ENCODE assay signal across 3 cellular contexts in the genomic region with DNA sequence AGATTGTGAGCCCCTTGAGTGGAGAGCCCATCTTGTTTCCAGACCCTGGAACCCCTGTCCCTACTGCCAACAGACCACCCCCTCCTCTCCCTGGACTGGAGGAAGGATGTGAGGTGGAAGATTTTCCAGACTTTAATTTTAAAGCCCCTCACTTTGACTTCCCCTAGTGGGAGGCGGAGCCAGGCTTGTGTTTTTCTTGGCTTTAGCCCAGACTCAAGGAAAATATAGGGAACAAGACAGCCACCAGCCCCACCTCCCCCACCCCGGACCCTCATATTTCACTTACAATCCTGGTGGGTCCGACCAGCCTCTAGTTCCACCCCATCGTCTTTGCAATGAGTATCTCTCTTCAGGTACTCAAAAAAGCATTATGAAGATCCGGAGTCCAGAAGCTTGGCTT.
TF ChIP-seq lines count a peak whose summit lies in the region.

No MANE protein-coding gene starts in this region.

TF ChIP-seq in GM23338, 12 proteins besides CTCF, POLR2A, EP300 and RAD21 (continues in another document):
- TF ChIP-seq, protein P1, sequence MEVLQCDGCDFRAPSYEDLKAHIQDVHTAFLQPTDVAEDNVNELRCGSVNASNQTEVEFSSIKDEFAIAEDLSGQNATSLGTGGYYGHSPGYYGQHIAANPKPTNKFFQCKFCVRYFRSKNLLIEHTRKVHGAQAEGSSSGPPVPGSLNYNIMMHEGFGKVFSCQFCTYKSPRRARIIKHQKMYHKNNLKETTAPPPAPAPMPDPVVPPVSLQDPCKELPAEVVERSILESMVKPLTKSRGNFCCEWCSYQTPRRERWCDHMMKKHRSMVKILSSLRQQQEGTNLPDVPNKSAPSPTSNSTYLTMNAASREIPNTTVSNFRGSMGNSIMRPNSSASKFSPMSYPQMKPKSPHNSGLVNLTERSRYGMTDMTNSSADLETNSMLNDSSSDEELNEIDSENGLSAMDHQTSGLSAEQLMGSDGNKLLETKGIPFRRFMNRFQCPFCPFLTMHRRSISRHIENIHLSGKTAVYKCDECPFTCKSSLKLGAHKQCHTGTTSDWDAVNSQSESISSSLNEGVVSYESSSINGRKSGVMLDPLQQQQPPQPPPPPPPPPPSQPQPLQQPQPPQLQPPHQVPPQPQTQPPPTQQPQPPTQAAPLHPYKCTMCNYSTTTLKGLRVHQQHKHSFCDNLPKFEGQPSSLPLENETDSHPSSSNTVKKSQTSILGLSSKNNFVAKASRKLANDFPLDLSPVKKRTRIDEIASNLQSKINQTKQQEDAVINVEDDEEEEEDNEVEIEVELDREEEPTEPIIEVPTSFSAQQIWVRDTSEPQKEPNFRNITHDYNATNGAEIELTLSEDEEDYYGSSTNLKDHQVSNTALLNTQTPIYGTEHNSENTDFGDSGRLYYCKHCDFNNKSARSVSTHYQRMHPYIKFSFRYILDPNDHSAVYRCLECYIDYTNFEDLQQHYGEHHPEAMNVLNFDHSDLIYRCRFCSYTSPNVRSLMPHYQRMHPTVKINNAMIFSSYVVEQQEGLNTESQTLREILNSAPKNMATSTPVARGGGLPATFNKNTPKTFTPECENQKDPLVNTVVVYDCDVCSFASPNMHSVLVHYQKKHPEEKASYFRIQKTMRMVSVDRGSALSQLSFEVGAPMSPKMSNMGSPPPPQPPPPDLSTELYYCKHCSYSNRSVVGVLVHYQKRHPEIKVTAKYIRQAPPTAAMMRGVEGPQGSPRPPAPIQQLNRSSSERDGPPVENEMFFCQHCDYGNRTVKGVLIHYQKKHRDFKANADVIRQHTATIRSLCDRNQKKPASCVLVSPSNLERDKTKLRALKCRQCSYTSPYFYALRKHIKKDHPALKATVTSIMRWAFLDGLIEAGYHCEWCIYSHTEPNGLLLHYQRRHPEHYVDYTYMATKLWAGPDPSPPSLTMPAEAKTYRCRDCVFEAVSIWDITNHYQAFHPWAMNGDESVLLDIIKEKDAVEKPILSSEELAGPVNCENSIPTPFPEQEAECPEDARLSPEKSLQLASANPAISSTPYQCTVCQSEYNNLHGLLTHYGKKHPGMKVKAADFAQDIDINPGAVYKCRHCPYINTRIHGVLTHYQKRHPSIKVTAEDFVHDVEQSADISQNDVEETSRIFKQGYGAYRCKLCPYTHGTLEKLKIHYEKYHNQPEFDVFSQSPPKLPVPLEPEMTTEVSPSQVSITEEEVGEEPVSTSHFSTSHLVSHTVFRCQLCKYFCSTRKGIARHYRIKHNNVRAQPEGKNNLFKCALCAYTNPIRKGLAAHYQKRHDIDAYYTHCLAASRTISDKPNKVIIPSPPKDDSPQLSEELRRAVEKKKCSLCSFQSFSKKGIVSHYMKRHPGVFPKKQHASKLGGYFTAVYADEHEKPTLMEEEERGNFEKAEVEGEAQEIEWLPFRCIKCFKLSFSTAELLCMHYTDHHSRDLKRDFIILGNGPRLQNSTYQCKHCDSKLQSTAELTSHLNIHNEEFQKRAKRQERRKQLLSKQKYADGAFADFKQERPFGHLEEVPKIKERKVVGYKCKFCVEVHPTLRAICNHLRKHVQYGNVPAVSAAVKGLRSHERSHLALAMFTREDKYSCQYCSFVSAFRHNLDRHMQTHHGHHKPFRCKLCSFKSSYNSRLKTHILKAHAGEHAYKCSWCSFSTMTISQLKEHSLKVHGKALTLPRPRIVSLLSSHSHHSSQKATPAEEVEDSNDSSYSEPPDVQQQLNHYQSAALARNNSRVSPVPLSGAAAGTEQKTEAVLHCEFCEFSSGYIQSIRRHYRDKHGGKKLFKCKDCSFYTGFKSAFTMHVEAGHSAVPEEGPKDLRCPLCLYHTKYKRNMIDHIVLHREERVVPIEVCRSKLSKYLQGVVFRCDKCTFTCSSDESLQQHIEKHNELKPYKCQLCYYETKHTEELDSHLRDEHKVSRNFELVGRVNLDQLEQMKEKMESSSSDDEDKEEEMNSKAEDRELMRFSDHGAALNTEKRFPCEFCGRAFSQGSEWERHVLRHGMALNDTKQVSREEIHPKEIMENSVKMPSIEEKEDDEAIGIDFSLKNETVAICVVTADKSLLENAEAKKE (CRISPR knock-in tag; IDR thresholded peaks at IDR 0.05) = no peak
- no peak for TF ChIP-seq NANOG (IDR thresholded peaks at IDR 0.05; ENCODE audit: borderline replicate concordance)
- TF ChIP-seq, protein P2, sequence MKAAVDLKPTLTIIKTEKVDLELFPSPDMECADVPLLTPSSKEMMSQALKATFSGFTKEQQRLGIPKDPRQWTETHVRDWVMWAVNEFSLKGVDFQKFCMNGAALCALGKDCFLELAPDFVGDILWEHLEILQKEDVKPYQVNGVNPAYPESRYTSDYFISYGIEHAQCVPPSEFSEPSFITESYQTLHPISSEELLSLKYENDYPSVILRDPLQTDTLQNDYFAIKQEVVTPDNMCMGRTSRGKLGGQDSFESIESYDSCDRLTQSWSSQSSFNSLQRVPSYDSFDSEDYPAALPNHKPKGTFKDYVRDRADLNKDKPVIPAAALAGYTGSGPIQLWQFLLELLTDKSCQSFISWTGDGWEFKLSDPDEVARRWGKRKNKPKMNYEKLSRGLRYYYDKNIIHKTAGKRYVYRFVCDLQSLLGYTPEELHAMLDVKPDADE (IDR thresholded peaks at IDR 0.05) = no peak

TF ChIP-seq in H1, 55 proteins besides CTCF, POLR2A, EP300 and RAD21 (continues in another document):
- no peak for TF ChIP-seq RBBP5 (IDR thresholded peaks at IDR 0.05; ENCODE audit: borderline replicate concordance, low read depth, low read length)
- TF ChIP-seq, protein P3, sequence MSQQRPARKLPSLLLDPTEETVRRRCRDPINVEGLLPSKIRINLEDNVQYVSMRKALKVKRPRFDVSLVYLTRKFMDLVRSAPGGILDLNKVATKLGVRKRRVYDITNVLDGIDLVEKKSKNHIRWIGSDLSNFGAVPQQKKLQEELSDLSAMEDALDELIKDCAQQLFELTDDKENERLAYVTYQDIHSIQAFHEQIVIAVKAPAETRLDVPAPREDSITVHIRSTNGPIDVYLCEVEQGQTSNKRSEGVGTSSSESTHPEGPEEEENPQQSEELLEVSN (IDR thresholded peaks at IDR 0.05) = no peak
- no peak for TF ChIP-seq RFX5 (IDR thresholded peaks at IDR 0.05; ENCODE audit: borderline replicate concordance, low read depth, low read length)
- no peak for TF ChIP-seq SP2 (IDR thresholded peaks at IDR 0.05; ENCODE audit: low read length)

TF ChIP-seq in neural cell, 6 proteins besides CTCF, POLR2A, EP300 and RAD21:
- TF ChIP-seq SMC3 (conservative IDR thresholded peaks at IDR 0.05; ENCODE audit: poor library complexity) = no peak
